Comparison of ENCODE assay signal across 22 cellular contexts in the genomic region with DNA sequence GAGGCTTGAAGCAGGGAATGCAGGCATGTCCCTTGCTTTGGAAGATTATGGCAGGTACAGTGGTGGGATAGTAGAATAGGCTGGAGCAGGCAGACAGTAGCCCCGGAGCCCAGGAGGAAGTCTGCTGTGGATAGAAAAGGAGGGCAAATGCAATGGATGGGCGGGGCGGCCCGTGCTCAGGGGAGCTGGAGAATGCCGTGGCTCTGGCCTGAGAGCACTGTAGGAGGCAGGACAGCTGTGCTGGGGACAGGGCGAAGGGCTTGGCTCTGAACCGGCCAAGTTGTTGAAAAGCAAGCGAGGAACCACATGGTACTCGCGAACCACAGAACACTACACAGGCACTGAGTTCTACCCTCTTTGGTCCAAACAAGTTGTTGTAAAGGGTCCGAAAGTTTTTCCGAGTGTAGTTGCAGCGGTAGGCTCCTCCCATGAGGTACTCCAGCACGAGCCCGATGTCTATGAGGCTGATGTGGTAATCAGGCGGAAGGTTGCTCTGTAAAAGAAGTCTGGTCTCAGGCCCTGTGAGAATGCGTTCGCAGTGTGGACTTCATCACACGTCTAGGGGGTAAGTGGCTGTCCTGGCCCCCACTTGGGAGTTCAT. TPM values are rescaled to one million over a fixed set of nuclear protein-coding genes. Genes with fewer than 3 reads are reported as not detected.
"Had no signal": no experiment of that assay in that cellular context is flagged by ENCODE, and none has a peak within 500 bp of the region (broad histone marks: within the 10 kb centered on the region; RNA-seq: fewer than 3 reads in every experiment).

No MANE protein-coding gene starts in this region.

- DNase-seq: activated CD4-positive, alpha-beta T cell treated with anti-CD3 and anti-CD28 coated beads for 4 hours; activated CD8-positive, alpha-beta T cell treated with anti-CD3 and anti-CD28 coated beads for 36 hours; activated naive CD4-positive, alpha-beta T cell; activated naive CD8-positive, alpha-beta T cell treated with anti-CD3 and anti-CD28 coated beads for 36 hours; activated T-cell treated with anti-CD3 and anti-CD28 coated beads, Interleukin-2, amount 50 U/mL, for 1 hour; amniotic stem cell; foreskin keratinocyte; hypothalamus; kidney; left lung; naive thymus-derived CD4-positive, alpha-beta T cell; spleen; stimulated activated naive CD4-positive, alpha-beta T cell treated with Interleukin-2 at 50 U/mL for 16 hours; substantia nigra; tibial artery; uterus had no signal

- ATAC-seq: activated CD8-positive, alpha-beta T cell treated with anti-CD3 and anti-CD28 coated beads for 36 hours; activated T-helper 17 cell treated with anti-CD3 and anti-CD28 coated beads, Interleukin-2, amount 50 U/mL, for 72 hours; foreskin keratinocyte; left lung; naive thymus-derived CD4-positive, alpha-beta T cell had no signal

- H3K27ac ChIP-seq: epithelial cell of prostate, foreskin keratinocyte, left lung, spleen, tibial artery, uterus had no signal

- H3K4me3 Mint-ChIP-seq: activated CD8-positive, alpha-beta T cell treated with anti-CD3 and anti-CD28 coated beads for 36 hours; activated naive CD8-positive, alpha-beta T cell treated with anti-CD3 and anti-CD28 coated beads for 36 hours; activated T-helper 17 cell treated with anti-CD3 and anti-CD28 coated beads, Interleukin-2, amount 50 U/mL, for 72 hours; naive thymus-derived CD4-positive, alpha-beta T cell; T-helper 2 cell treated with Interferon-gamma antibody and Interleukin-4, amounts not matched to agents 5 μg/mL and 100 μg/mL, for 36 hours had no signal

- H3K9me3 Mint-ChIP-seq: activated CD8-positive, alpha-beta T cell treated with anti-CD3 and anti-CD28 coated beads for 36 hours; activated naive CD8-positive, alpha-beta T cell treated with anti-CD3 and anti-CD28 coated beads for 36 hours; activated T-helper 17 cell treated with anti-CD3 and anti-CD28 coated beads, Interleukin-2, amount 50 U/mL, for 72 hours; T-helper 2 cell treated with Interferon-gamma antibody and Interleukin-4, amounts not matched to agents 5 μg/mL and 100 μg/mL, for 36 hours had no signal

- H3K36me3 Mint-ChIP-seq: activated naive CD8-positive, alpha-beta T cell treated with anti-CD3 and anti-CD28 coated beads for 36 hours; naive thymus-derived CD4-positive, alpha-beta T cell had no signal

- H3K27ac Mint-ChIP-seq: activated CD8-positive, alpha-beta T cell treated with anti-CD3 and anti-CD28 coated beads for 36 hours; activated naive CD8-positive, alpha-beta T cell treated with anti-CD3 and anti-CD28 coated beads for 36 hours; activated T-helper 17 cell treated with anti-CD3 and anti-CD28 coated beads, Interleukin-2, amount 50 U/mL, for 72 hours; naive thymus-derived CD4-positive, alpha-beta T cell; T-helper 2 cell treated with Interferon-gamma antibody and Interleukin-4, amounts not matched to agents 5 μg/mL and 100 μg/mL, for 36 hours had no signal

- H3K36me3 ChIP-seq: left lung, spleen, tibial artery, uterus had no signal

- H3K4me1 ChIP-seq: foreskin keratinocyte, tibial artery, uterus had no signal

- H3K27me3 Mint-ChIP-seq: activated naive CD8-positive, alpha-beta T cell treated with anti-CD3 and anti-CD28 coated beads for 36 hours had no signal

- H3K27me3 ChIP-seq: foreskin keratinocyte, left lung, spleen, tibial artery, uterus had no signal

- H3K4me3 ChIP-seq: left lung, spleen, tibial artery, uterus had no signal

RNA-seq across cellular contexts. Expression of a gene that starts 54.7 kb away (rescaled TPM):
- total RNA-seq: activated CD8-positive, alpha-beta T cell treated with anti-CD3 and anti-CD28 coated beads for 36 hours; activated naive CD8-positive, alpha-beta T cell treated with anti-CD3 and anti-CD28 coated beads for 36 hours; activated T-helper 17 cell treated with anti-CD3 and anti-CD28 coated beads, Interleukin-2, amount 50 U/mL, for 72 hours; chondrocyte; fibroblast of lung; foreskin keratinocyte; kidney; left lung; mononuclear cell; naive thymus-derived CD4-positive, alpha-beta T cell; spleen; uterus had no signal
- polyA plus RNA-seq: fibroblast of lung; naive thymus-derived CD4-positive, alpha-beta T cell had no signal
